In genomic region chrX:32545100-32545499, GRCh38 we compare ENCODE assay signal across 30 cellular contexts.
"Had no signal": no experiment of that assay in that cellular context is flagged by ENCODE, and none has a peak within 500 bp of the region (broad histone marks: within the 10 kb centered on the region; RNA-seq: fewer than 3 reads in every experiment).

No MANE protein-coding gene starts in this region.

- H3K4me3 ChIP-seq: K562 had no signal

- ATAC-seq: activated T-helper 17 cell treated with anti-CD3 and anti-CD28 coated beads, Interleukin-2, amount 50 U/mL, for 72 hours; K562; Panc1; T-helper 17 cell; WTC11 had no signal

- H3K27me3 Mint-ChIP-seq: activated naive CD8-positive, alpha-beta T cell; activated T-helper 17 cell treated with anti-CD3 and anti-CD28 coated beads, Interleukin-2, amount 50 U/mL, for 72 hours; T-helper 17 cell had no signal

- H3K27ac Mint-ChIP-seq: activated naive CD4-positive, alpha-beta T cell treated with anti-CD3 and anti-CD28 coated beads for 36 hours; activated naive CD8-positive, alpha-beta T cell; activated T-helper 17 cell treated with anti-CD3 and anti-CD28 coated beads, Interleukin-2, amount 50 U/mL, for 72 hours; T-helper 17 cell; WTC11 had no signal

- H3K36me3 Mint-ChIP-seq: activated naive CD8-positive, alpha-beta T cell had no signal

- H3K4me3 Mint-ChIP-seq: activated naive CD4-positive, alpha-beta T cell treated with anti-CD3 and anti-CD28 coated beads for 36 hours; activated naive CD8-positive, alpha-beta T cell; activated T-helper 17 cell treated with anti-CD3 and anti-CD28 coated beads, Interleukin-2, amount 50 U/mL, for 72 hours; T-helper 17 cell; WTC11 had no signal

- H3K9me3 Mint-ChIP-seq: activated naive CD4-positive, alpha-beta T cell treated with anti-CD3 and anti-CD28 coated beads for 36 hours; activated T-helper 17 cell treated with anti-CD3 and anti-CD28 coated beads, Interleukin-2, amount 50 U/mL, for 72 hours; WTC11 had no signal

- H3K27me3 ChIP-seq: brain microvascular endothelial cell had no signal

- H3K4me1 Mint-ChIP-seq: activated T-helper 17 cell treated with anti-CD3 and anti-CD28 coated beads, Interleukin-2, amount 50 U/mL, for 72 hours; T-helper 17 cell had no signal

- H3K27ac ChIP-seq: brain microvascular endothelial cell, RWPE1 had no signal

- FAIRE-seq: K562 had no signal

- DNase-seq: activated CD4-positive, alpha-beta T cell treated with anti-CD3 and anti-CD28 coated beads for 48 hours; activated CD4-positive, alpha-beta T cell treated with anti-CD3 and anti-CD28 coated beads, Interleukin-2, amount 50 U/mL, for 48 hours; activated CD4-positive, CD25-positive, alpha-beta regulatory T cell treated with anti-CD3 and anti-CD28 coated beads, Interleukin-2, amount 50 U/mL, for 72 hours; activated gamma-delta T cell; activated naive CD4-positive, alpha-beta T cell treated with anti-CD3 and anti-CD28 coated beads for 36 hours; activated T-cell treated with anti-CD3 and anti-CD28 coated beads for 4 hours; activated T-cell treated with anti-CD3 and anti-CD28 coated beads, Interleukin-2, amount 50 U/mL, for 48 hours; amygdala; brain microvascular endothelial cell; Karpas-422; MM.1S; NCI-H1105; NCI-H1436; NCI-H1694 treated with DMSO at 0.1 percent for 48 hours; NCI-H2029 treated with DMSO at 0.1 percent for 48 hours; NCI-H345; NCI-H510A; NCI-H526 treated with DMSO at 0.1 percent for 48 hours; NCI-H82; NK-92 treated with Interleukin-12 subunit alpha and Interleukin-12 subunit beta, amount 100 ng/mL, for 24 hours; OCI-M1; SHP77 treated with DMSO at 0.1 percent for 48 hours; T-helper 17 cell; T-helper 9 cell had no signal

- H3K36me3 ChIP-seq: brain microvascular endothelial cell had no signal
